ENCODE assay signal across 13 cellular contexts in the genomic region with DNA sequence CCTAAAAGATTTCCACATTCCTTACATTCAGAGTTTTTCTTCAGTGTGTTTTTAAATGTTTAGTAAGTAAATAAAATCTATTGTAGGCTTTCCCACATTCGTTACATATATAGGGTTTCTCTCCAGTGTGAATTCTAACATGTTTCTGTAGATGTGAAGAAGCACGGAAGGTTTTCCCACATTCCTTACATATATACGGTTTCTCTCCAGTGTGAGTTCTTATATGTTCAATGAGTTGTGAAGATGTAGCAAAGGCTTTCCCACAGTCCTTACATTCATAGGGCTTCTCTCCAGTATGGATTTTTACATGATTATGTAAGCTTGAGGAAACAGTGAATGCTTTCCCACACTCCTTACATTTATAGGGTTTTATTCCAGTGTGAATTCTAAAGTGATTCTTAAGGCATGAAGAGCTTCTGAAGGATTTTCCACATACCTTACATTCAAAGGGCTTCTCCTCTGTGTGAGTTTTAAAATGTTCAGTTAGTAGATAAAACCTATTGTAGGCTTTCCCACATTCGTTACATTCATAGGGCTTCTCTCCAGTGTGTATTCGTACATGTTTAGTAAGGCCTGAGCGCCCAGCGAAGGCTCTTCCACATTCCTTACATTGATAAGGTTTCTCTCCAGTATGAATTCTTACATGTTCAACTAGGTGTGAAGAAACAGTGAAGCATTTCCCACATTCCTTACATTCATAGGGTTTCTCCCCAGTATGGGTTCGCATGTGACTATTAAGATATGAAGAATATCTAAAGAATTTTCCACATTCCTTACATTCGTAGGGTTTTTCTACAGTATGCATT. TPM values are rescaled to one million over a fixed set of nuclear protein-coding genes. Genes with fewer than 3 reads are reported as not detected.
DNase-seq lines count a peak whose midpoint lies in the region; ATAC-seq and TF ChIP-seq lines count a peak whose summit lies in the region.
"Had no signal": no experiment of that assay in that cellular context is flagged by ENCODE, and none has a peak within 500 bp of the region (broad histone marks: within the 10 kb centered on the region; RNA-seq: fewer than 3 reads in every experiment).

No MANE protein-coding gene starts in this region.

- H3K4me3 ChIP-seq in HUES48 (ENCODE audit: low read depth, low read length) (peak overlapping the region; percentile 17; the same call in 1 of the 2 replicates), astrocyte of the spinal cord (ENCODE audit: low read depth, low read length) (no peak overlapping the region), mesenchymal stem cell (ENCODE audit: insufficient read depth in 1 of 2, low read depth in 1 of 2, low read length in 2 of 2) (peak overlapping the region in 1 of 2 experiments; percentile 63)
- H3K4me3 ChIP-seq: lung had no signal

- H2AK5ac ChIP-seq in mesenchymal stem cell (ENCODE audit: low read length, severe bottlenecking): no peak overlapping the region

- WGBS in mesenchymal stem cell: 95% methylated on average over 4 of the region's 9 CpGs

- H3K9ac ChIP-seq in HUES48 (ENCODE audit: low read depth, low read length) (no peak overlapping the region), mesenchymal stem cell (ENCODE audit: low read length) (no peak overlapping the region)

- H3K27me3 ChIP-seq in HUES48 (ENCODE audit: control insufficient read depth, insufficient read depth, low read length): no peaks in the 10 kb centered on the region
- H3K27me3 ChIP-seq in mesenchymal stem cell (ENCODE audit: control insufficient read depth in 1 of 2, insufficient read depth in 1 of 2, low read length in 2 of 2): no peaks in the 10 kb centered on the region
- H3K27me3 ChIP-seq: gastrocnemius medialis had no signal

- no peak overlapping the region for H4K91ac ChIP-seq in mesenchymal stem cell (ENCODE audit: low read length)

- H3K27ac ChIP-seq in HUES48 (ENCODE audit: low read depth, low read length) (no peak overlapping the region), mesenchymal stem cell (ENCODE audit: low read length, poor library complexity, severe bottlenecking) (no peak overlapping the region)
- H3K27ac ChIP-seq: gastrocnemius medialis had no signal

- H2AFZ ChIP-seq in mesenchymal stem cell (ENCODE audit: low read depth, low read length): no peak overlapping the region

- no peak overlapping the region for H3K14ac ChIP-seq in mesenchymal stem cell (ENCODE audit: low read length in 2 of 2)

- no peak overlapping the region for H3K4ac ChIP-seq in mesenchymal stem cell (ENCODE audit: low read depth in 1 of 2, low read length in 2 of 2)

- no peak overlapping the region for H3K23ac ChIP-seq in mesenchymal stem cell (ENCODE audit: low read length in 2 of 2)

- no peak overlapping the region for H2BK15ac ChIP-seq in mesenchymal stem cell (ENCODE audit: low read depth, poor library complexity, severe bottlenecking)

- ATAC-seq in GM19035 (IDR thresholded peaks at IDR 0.05; ENCODE audit: unreplicated experiment): no peak
- no peak for ATAC-seq in HG03045 (IDR thresholded peaks at IDR 0.05; ENCODE audit: unreplicated experiment)
- ATAC-seq: gastrocnemius medialis had no signal

- H2BK12ac ChIP-seq in mesenchymal stem cell (ENCODE audit: low read length in 2 of 2): no peak overlapping the region

- H2BK5ac ChIP-seq in mesenchymal stem cell (ENCODE audit: low read depth, low read length, poor library complexity, severe bottlenecking): no peak overlapping the region

- no peak overlapping the region for H2BK120ac ChIP-seq in mesenchymal stem cell (ENCODE audit: low read depth, low read length)

- peaks cover 96% of the 10 kb centered on the region for H3K36me3 ChIP-seq in HUES48 (ENCODE audit: control insufficient read depth, insufficient read depth, low read length)
- H3K36me3 ChIP-seq in mesenchymal stem cell (ENCODE audit: control insufficient read depth in 1 of 2, insufficient read depth in 2 of 2, low read depth in 1 of 2, low read length in 2 of 2): peaks cover 52 to 93% of the 10 kb centered on the region in 2 experiments

- H3K4me2 ChIP-seq in mesenchymal stem cell (ENCODE audit: low read length, poor library complexity, severe bottlenecking): no peak overlapping the region

- no peak overlapping the region for H3K18ac ChIP-seq in mesenchymal stem cell (ENCODE audit: low read depth in 1 of 2, low read length in 2 of 2)

- H3K9me3 ChIP-seq in HUES48 (ENCODE audit: control insufficient read depth, insufficient read depth, low read length): peaks cover 76% of the 10 kb centered on the region
- H3K9me3 ChIP-seq in mesenchymal stem cell (ENCODE audit: control insufficient read depth, low read length): peaks cover 100% of the 10 kb centered on the region

- peaks cover 25% of the 10 kb centered on the region for H3K79me1 ChIP-seq in mesenchymal stem cell (replicated peaks; ENCODE audit: low read length, poor library complexity, severe bottlenecking)

- no peak for TF ChIP-seq CTCF in astrocyte of the spinal cord (IDR thresholded peaks at IDR 0.05; ENCODE audit: low read depth, low read length)

- H4K8ac ChIP-seq in mesenchymal stem cell (ENCODE audit: low read length): no peak overlapping the region

- DNase-seq in NCI-H2227 (lab: John Stamatoyannopoulos, UW; ENCODE audit: unreplicated experiment) (peak; percentile 5), NCI-H2227 treated with DMSO at 0.1 percent for 48 hours (lab: John Stamatoyannopoulos, UW) (no peak), astrocyte of the spinal cord (ENCODE audit: low read depth, low spot score) (peak; percentile 31), mesenchymal stem cell (peak; percentile 21), SKM-1 (lab: John Stamatoyannopoulos, UW; ENCODE audit: unreplicated experiment) (no peak)
- DNase-seq: activated T-cell treated with anti-CD3 and anti-CD28 coated beads, Interleukin-2, amount 50 U/mL, for 48 hours; gastrocnemius medialis; H9; T-helper 9 cell had no signal

- in situ Hi-C loops in astrocyte of the spinal cord (cut with HindIII; ENCODE audit: low sequenced_read_pairs): no loop called here

- H3K4me1 ChIP-seq in HUES48 (ENCODE audit: control insufficient read depth, insufficient read depth, low read length) (no peaks in the 10 kb centered on the region), mesenchymal stem cell (ENCODE audit: control insufficient read depth, insufficient read depth, low read depth, low read length) (no peaks in the 10 kb centered on the region)
- H3K4me1 ChIP-seq: gastrocnemius medialis had no signal

RNA-seq across cellular contexts. Expression of gene ZNF121, which starts 18.2 kb away (rescaled TPM):
- 9.6 TPM for polyA plus RNA-seq in mesenchymal stem cell (2013, experiment 1 of 2)
- 8.5 TPM for polyA plus RNA-seq in mesenchymal stem cell (2013, experiment 2 of 2)

RNA-seq across cellular contexts. Expression of gene ZNF426, which starts 27.7 kb away (rescaled TPM):
- 6.3 TPM for polyA plus RNA-seq in mesenchymal stem cell (2013, experiment 1 of 2)
- 6.4 TPM for polyA plus RNA-seq in mesenchymal stem cell (2013, experiment 2 of 2)

RNA-seq across cellular contexts. Expression of gene ZNF561, which starts 54.9 kb away (rescaled TPM):
- polyA plus RNA-seq in mesenchymal stem cell (2013, experiment 1 of 2): 25.6 TPM
- polyA plus RNA-seq in mesenchymal stem cell (2013, experiment 2 of 2): 24.3 TPM

Comparison
In these comparisons a context has a peak if more than half of its experiments do, and no peak if none do; other contexts are left out.
1. DNase-seq: peak in NCI-H2227 (single experiment), astrocyte of the spinal cord (single experiment) and mesenchymal stem cell (single experiment); none in NCI-H2227 treated with DMSO at 0.1 percent for 48 hours (single experiment) and SKM-1 (single experiment).